In the genomic region with DNA sequence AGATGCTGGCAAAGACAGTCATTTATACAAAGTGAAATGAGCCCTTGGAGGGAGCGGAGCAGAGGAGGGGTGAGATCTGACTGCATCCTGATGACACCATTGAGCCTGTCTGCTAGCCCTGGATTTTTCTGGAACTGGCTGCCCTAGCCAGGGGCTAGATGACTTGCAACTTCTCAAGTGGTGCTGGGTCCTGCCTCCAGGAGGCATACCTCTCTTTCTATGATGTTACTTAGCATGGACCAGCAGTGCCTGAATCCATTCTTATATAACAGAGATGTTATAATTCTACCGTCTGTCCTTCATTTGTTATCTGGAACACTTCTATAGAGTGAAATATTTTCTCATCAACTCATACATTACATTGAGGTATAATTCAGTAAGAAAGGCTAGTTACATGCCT, we compare ENCODE assay signal across 20 cellular contexts. TPM values are rescaled to one million over a fixed set of nuclear protein-coding genes. Genes with fewer than 3 reads are reported as not detected.
"Had no signal": no experiment of that assay in that cellular context is flagged by ENCODE, and none has a peak within 500 bp of the region (broad histone marks: within the 10 kb centered on the region; RNA-seq: fewer than 3 reads in every experiment).

No MANE protein-coding gene starts in this region.

- H3K4me2 ChIP-seq: neural progenitor cell had no signal

- H3K27ac ChIP-seq: colonic mucosa, gastrocnemius medialis, heart left ventricle, lower lobe of right lung, neural progenitor cell, ovary, sigmoid colon, thyroid gland had no signal

- H3K36me3 ChIP-seq: colonic mucosa, gastrocnemius medialis, heart left ventricle, lower lobe of right lung, neural progenitor cell, ovary, sigmoid colon, thyroid gland had no signal

- DNase-seq: activated CD4-positive, alpha-beta T cell treated with anti-CD3 and anti-CD28 coated beads for 1 hour; activated CD4-positive, alpha-beta T cell treated with anti-CD3 and anti-CD28 coated beads, Interleukin-2, amount 50 U/mL, for 48 hours; activated naive CD4-positive, alpha-beta T cell treated with anti-CD3 and anti-CD28 coated beads for 36 hours; caudate nucleus; colonic mucosa; gastrocnemius medialis; left cardiac atrium; lower lobe of right lung; naive B cell; ovary; sigmoid colon; stimulated activated CD4-positive, alpha-beta T cell treated with anti-CD3 and anti-CD28 coated beads, Interleukin-12 subunit alpha, Interleukin-12 subunit beta, amount 100 ng/mL, for 4 hours; stimulated activated CD4-positive, alpha-beta T cell treated with anti-CD3 and anti-CD28 coated beads, Interleukin-2, amount 100 ng/mL, for 24 hours; stimulated activated naive B cell treated with anti-CD40 and anti-IgM and Interleukin-4, amounts not matched to agents 10 μg/mL and 1 μg/mL and 100 μg/mL, for 72 hours; T-cell; T-helper 9 cell; thyroid gland had no signal

- H3K9me3 ChIP-seq: colonic mucosa, gastrocnemius medialis, lower lobe of right lung, ovary, sigmoid colon, thyroid gland had no signal

- H3K27me3 ChIP-seq: colonic mucosa, ovary, sigmoid colon, thyroid gland had no signal

- H2AFZ ChIP-seq: neural progenitor cell had no signal

- H3K4me3 ChIP-seq: colonic mucosa, gastrocnemius medialis, heart left ventricle, lower lobe of right lung, neural progenitor cell, ovary, sigmoid colon, thyroid gland had no signal

- H3K9ac ChIP-seq: neural progenitor cell had no signal

- ATAC-seq: gastrocnemius medialis; heart left ventricle; left cardiac atrium; lower lobe of right lung; stimulated activated naive B cell treated with anti-CD40 and anti-IgM and Interleukin-4, amounts not matched to agents 10 μg/mL and 1 μg/mL and 100 μg/mL, for 72 hours; T-cell had no signal

- H3K4me1 ChIP-seq: colonic mucosa, gastrocnemius medialis, heart left ventricle, lower lobe of right lung, neural progenitor cell, thyroid gland had no signal

- H3K4me1 Mint-ChIP-seq: naive B cell; neural progenitor cell; stimulated activated naive B cell treated with anti-CD40 and anti-IgM and Interleukin-4, amounts not matched to agents 10 μg/mL and 1 μg/mL and 100 μg/mL, for 72 hours; T-cell had no signal

- H3K27ac Mint-ChIP-seq: activated naive CD4-positive, alpha-beta T cell treated with anti-CD3 and anti-CD28 coated beads for 36 hours; activated T-helper 2 cell treated with anti-CD3 and anti-CD28 coated beads, Interferon-gamma antibody, Interleukin-2, Interleukin-4, amounts not matched to agents 10 μg/mL and 5 μg/mL and 100 μg/mL, durations not matched to agents 14 hours and 24 hours and 36 hours; naive B cell; neural progenitor cell; stimulated activated naive B cell treated with anti-CD40 and anti-IgM and Interleukin-4, amounts not matched to agents 10 μg/mL and 1 μg/mL and 100 μg/mL, for 72 hours; T-cell had no signal

- H3K36me3 Mint-ChIP-seq: naive B cell; neural progenitor cell; stimulated activated naive B cell treated with anti-CD40 and anti-IgM and Interleukin-4, amounts not matched to agents 10 μg/mL and 1 μg/mL and 100 μg/mL, for 72 hours; T-cell had no signal

- H3K4me3 Mint-ChIP-seq: activated naive CD4-positive, alpha-beta T cell treated with anti-CD3 and anti-CD28 coated beads for 36 hours; naive B cell; neural progenitor cell; stimulated activated naive B cell treated with anti-CD40 and anti-IgM and Interleukin-4, amounts not matched to agents 10 μg/mL and 1 μg/mL and 100 μg/mL, for 72 hours; T-cell had no signal

- H3K9me3 Mint-ChIP-seq: activated naive CD4-positive, alpha-beta T cell treated with anti-CD3 and anti-CD28 coated beads for 36 hours; activated T-helper 2 cell treated with anti-CD3 and anti-CD28 coated beads, Interferon-gamma antibody, Interleukin-2, Interleukin-4, amounts not matched to agents 10 μg/mL and 5 μg/mL and 100 μg/mL, durations not matched to agents 14 hours and 24 hours and 36 hours; neural progenitor cell had no signal

RNA-seq across cellular contexts. Expression of gene TWIST2, which starts 8.5 kb away (rescaled TPM):
- total RNA-seq: activated naive CD4-positive, alpha-beta T cell treated with anti-CD3 and anti-CD28 coated beads for 36 hours; activated T-helper 2 cell treated with anti-CD3 and anti-CD28 coated beads, Interferon-gamma antibody, Interleukin-2, Interleukin-4, amounts not matched to agents 10 μg/mL and 5 μg/mL and 100 μg/mL, durations not matched to agents 14 hours and 24 hours and 36 hours; T-cell had no signal
